Comparison of ENCODE assay signal across 1 cellular context in genomic region chr6:127266178-127266891, GRCh38.
A peak's percentile ranks its signal among the peaks of the same experiment; 100 is the strongest.
TF ChIP-seq lines count a peak whose summit lies in the region.

RNF146 (plus strand) TSS chr6:127266864; CDS start chr6:127280339, 13,475 bp downstream.

TF ChIP-seq in K562, 482 proteins besides CTCF, POLR2A, EP300 and RAD21 (continued from another document):
- TF ChIP-seq FOXO4 (CRISPR knock-in tag; IDR thresholded peaks at IDR 0.05) (no peak), ZNF175 (CRISPR knock-in tag; IDR thresholded peaks at IDR 0.05; ENCODE audit: low read depth) (no peak), BCOR (IDR thresholded peaks at IDR 0.05) (no peak), MAFK (IDR thresholded peaks at IDR 0.05; ENCODE audit: low read length) (no peak), ZNF695 (CRISPR knock-in tag; IDR thresholded peaks at IDR 0.05) (no peak), ZBTB12 (CRISPR knock-in tag; IDR thresholded peaks at IDR 0.05) (0 out of 2 replicates have a peak, but pooled peaks have one; percentile 8), ZNF280B (CRISPR knock-in tag; IDR thresholded peaks at IDR 0.05) (no peak), NR1H2 (CRISPR knock-in tag; IDR thresholded peaks at IDR 0.05) (no peak), POLR2H (tag; IDR thresholded peaks at IDR 0.05; ENCODE audit: low read depth) (peak; percentile 66; the same call in 1 of the 2 replicates), U2AF2 (optimal IDR thresholded peaks at IDR 0.05; ENCODE audit: low read depth, low read length) (no peak), SAFB2 (IDR thresholded peaks at IDR 0.05; ENCODE audit: borderline replicate concordance, low read depth, low read length, severe bottlenecking) (no peak), ZNF224 (CRISPR knock-in tag; IDR thresholded peaks at IDR 0.05) (no peak), HDAC6 (IDR thresholded peaks at IDR 0.05; ENCODE audit: low read depth, low read length) (no peak), ARHGAP35 (IDR thresholded peaks at IDR 0.05; ENCODE audit: partially characterized antibody) (no peak), SUPT5H (IDR thresholded peaks at IDR 0.05) (no peak), ZNF589 (CRISPR knock-in tag; IDR thresholded peaks at IDR 0.05; ENCODE audit: low read depth) (0 out of 2 replicates have a peak, but pooled peaks have one; percentile 47), ZBTB17 (CRISPR knock-in tag; IDR thresholded peaks at IDR 0.05) (no peak; the same call in 1 of the 2 replicates), ZNF165 (CRISPR knock-in tag; IDR thresholded peaks at IDR 0.05; ENCODE audit: borderline replicate concordance) (no peak), ZNF764 (CRISPR knock-in tag; IDR thresholded peaks at IDR 0.05; ENCODE audit: low read depth) (0 out of 2 replicates have a peak, but pooled peaks have one; percentile 53), MBD1 (CRISPR knock-in tag; IDR thresholded peaks at IDR 0.05) (no peak), PRPF4 (IDR thresholded peaks at IDR 0.05; ENCODE audit: insufficient read depth, low read depth, low read length, poor library complexity, severe bottlenecking) (no peak), E2F5 (CRISPR knock-in tag; IDR thresholded peaks at IDR 0.05) (no peak), SP2 (IDR thresholded peaks at IDR 0.05; ENCODE audit: extremely low read depth, low read depth, low read length, poor library complexity, severe bottlenecking) (no peak), PHF21A (IDR thresholded peaks at IDR 0.05; ENCODE audit: borderline replicate concordance, low read depth) (peak; percentile 52; the same call in 1 of the 2 replicates), PTRF (tag; IDR thresholded peaks at IDR 0.05) (no peak), SIRT6 (IDR thresholded peaks at IDR 0.05; ENCODE audit: low read depth, low read length) (no peak), ERF (CRISPR knock-in tag; IDR thresholded peaks at IDR 0.05) (0 out of 2 replicates have a peak, but pooled peaks have one; percentile 38), U2AF1 (optimal IDR thresholded peaks at IDR 0.05; ENCODE audit: low read depth, low read length) (peak; percentile 68), RBM22 (IDR thresholded peaks at IDR 0.05; ENCODE audit: low read depth, low read length, poor library complexity, severe bottlenecking) (no peak), RB1 (IDR thresholded peaks at IDR 0.05; ENCODE audit: low read depth) (no peak), CSDE1 (IDR thresholded peaks at IDR 0.05) (no peak), CTBP1 (IDR thresholded peaks at IDR 0.05; ENCODE audit: borderline replicate concordance) (peak; percentile 49), ZBTB43 (CRISPR knock-in tag; IDR thresholded peaks at IDR 0.05) (no peak), DPF2 (IDR thresholded peaks at IDR 0.05) (no peak), CHCHD3 (CRISPR knock-in tag; IDR thresholded peaks at IDR 0.05) (no peak), PHB2 (IDR thresholded peaks at IDR 0.05; ENCODE audit: low read depth) (no peak), BRD4 (IDR thresholded peaks at IDR 0.05) (no peak), SIN3B (IDR thresholded peaks at IDR 0.05; ENCODE audit: low read depth) (peak; percentile 79)
